ENCODE assay signal across 9 cellular contexts in the genomic region with DNA sequence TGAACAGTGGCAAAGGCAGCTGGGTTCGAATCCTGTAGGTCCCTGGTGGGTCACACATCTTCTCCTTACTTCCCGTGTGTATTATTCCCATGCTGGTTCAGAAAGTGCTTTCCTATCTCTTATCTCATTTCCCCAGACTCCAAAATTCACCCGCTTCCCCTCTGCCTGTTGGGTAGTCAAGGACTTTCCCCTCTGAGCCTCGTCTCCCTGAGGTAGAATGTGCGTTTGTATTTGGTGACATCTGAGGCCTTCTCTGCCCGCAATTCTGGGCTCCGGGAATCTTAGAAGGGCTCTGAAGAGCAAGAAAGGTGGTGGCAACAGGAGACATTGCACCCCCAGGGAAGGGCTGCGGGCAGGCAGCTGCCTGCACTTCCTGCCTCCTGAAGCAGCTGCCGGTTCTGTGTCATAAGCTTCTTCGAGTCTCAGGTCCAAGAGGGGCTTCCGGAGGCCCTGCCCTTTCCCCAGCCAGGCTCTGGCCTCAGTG. TPM values are rescaled to one million over a fixed set of nuclear protein-coding genes. Genes with fewer than 3 reads are reported as not detected.
DNase-seq lines count a peak whose midpoint lies in the region; ATAC-seq and TF ChIP-seq lines count a peak whose summit lies in the region.
"Had no signal": no experiment of that assay in that cellular context is flagged by ENCODE, and none has a peak within 500 bp of the region (broad histone marks: within the 10 kb centered on the region; RNA-seq: fewer than 3 reads in every experiment).

No MANE protein-coding gene starts in this region.

- ATAC-seq in CD8-positive, alpha-beta T cell, result peak; percentile 63
- peak in 1 of 2 donors; percentile 56 for ATAC-seq in natural killer cell treated with Interleukin-12 subunit alpha and Interleukin-12 subunit beta and Interleukin-15 and Interleukin-18, amount 100 ng/mL, for 72 hours
- ATAC-seq in GM18873 (IDR thresholded peaks at IDR 0.05; ENCODE audit: low FRiP score, unreplicated experiment), result no peak

- H3K4me3 ChIP-seq in CD8-positive, alpha-beta T cell (ENCODE audit: low read depth, low read length), result no peak overlapping the region
- H3K4me3 ChIP-seq in Karpas-422 (ENCODE audit: low read length), result no peak overlapping the region
- no peak overlapping the region for H3K4me3 ChIP-seq in adipocyte (ENCODE audit: low read length)

- CTCF ChIA-PET in CD8-positive, alpha-beta T cell (lab: Charles Lee), result interaction anchor here (0.7 to 1.6 kb wide), 3 partner anchors 8 to 17 kb away, joined by 3 to 4 read pairs (median 4); no protein-coding TSS in a partner anchor

- intact Hi-C loops in CD8-positive, alpha-beta T cell (cut with DNase I, micrococcal nuclease), result no loop called here

- H3K36me3 Mint-ChIP-seq in CD8-positive, alpha-beta T cell, result no peaks in the 10 kb centered on the region
- H3K36me3 Mint-ChIP-seq in natural killer cell treated with Interleukin-12 subunit alpha and Interleukin-12 subunit beta and Interleukin-15 and Interleukin-18, amount 100 ng/mL, for 72 hours, result no peaks in the 10 kb centered on the region

- peaks cover 16% of the 10 kb centered on the region for H3K4me1 Mint-ChIP-seq in CD8-positive, alpha-beta T cell (ENCODE audit: low read depth)
- peaks cover 15 to 22% of the 10 kb centered on the region in 2 donors for H3K4me1 Mint-ChIP-seq in natural killer cell treated with Interleukin-12 subunit alpha and Interleukin-12 subunit beta and Interleukin-15 and Interleukin-18, amount 100 ng/mL, for 72 hours (ENCODE audit: low read depth in 2 of 2)

- H3K4me2 ChIP-seq in Karpas-422 (ENCODE audit: low read depth, low read length, poor library complexity, severe bottlenecking), result peak overlapping the region; percentile 20

- H3K27ac Mint-ChIP-seq in CD8-positive, alpha-beta T cell, result peak overlapping the region; percentile 43
- peak overlapping the region; percentile 27 to 79 for H3K27ac Mint-ChIP-seq in natural killer cell treated with Interleukin-12 subunit alpha and Interleukin-12 subunit beta and Interleukin-15 and Interleukin-18, amount 100 ng/mL, for 72 hours

- peak overlapping the region; percentile 49 for H3K4me3 Mint-ChIP-seq in CD8-positive, alpha-beta T cell
- no peak overlapping the region for H3K4me3 Mint-ChIP-seq in natural killer cell treated with Interleukin-12 subunit alpha and Interleukin-12 subunit beta and Interleukin-15 and Interleukin-18, amount 100 ng/mL, for 72 hours

- no peak overlapping the region for H3K27ac ChIP-seq in CD8-positive, alpha-beta T cell (ENCODE audit: low read depth, low read length)
- H3K27ac ChIP-seq in Karpas-422 (ENCODE audit: low read length), result no peak overlapping the region

- peaks cover 17% of the 10 kb centered on the region for H3K4me1 ChIP-seq in CD8-positive, alpha-beta T cell (ENCODE audit: insufficient read depth, low read length)
- H3K4me1 ChIP-seq in Karpas-422 (ENCODE audit: low read length) (peaks cover 39% of the 10 kb centered on the region), adipocyte (ENCODE audit: control insufficient read depth, insufficient read depth, low read length) (peaks cover 47% of the 10 kb centered on the region)

- POLR2A ChIA-PET in CD8-positive, alpha-beta T cell (lab: Charles Lee), result no interaction called here

- no peaks in the 10 kb centered on the region for H3K27me3 ChIP-seq in CD8-positive, alpha-beta T cell (ENCODE audit: insufficient read depth, low read length)
- H3K27me3 ChIP-seq in Karpas-422 (ENCODE audit: low read length) (no peaks in the 10 kb centered on the region), adipocyte (replicated peaks; ENCODE audit: control insufficient read depth, insufficient read depth, low read length) (no peaks in the 10 kb centered on the region)

- peak in 4 of 7 experiments; percentile 14 to 62 (median 36) for DNase-seq in CD8-positive, alpha-beta T cell
- DNase-seq in Karpas-422, result no peak
- no peak for DNase-seq in adipocyte (ENCODE audit: low read depth)
- no peak for DNase-seq in natural killer cell treated with Interleukin-12 subunit alpha and Interleukin-12 subunit beta and Interleukin-15 and Interleukin-18, amount 100 ng/mL, for 72 hours (ENCODE audit: low spot score)
- no peak for DNase-seq in NCI-H226
- no peak for DNase-seq in NCI-H82 treated with DMSO at 0.1 percent for 48 hours (lab: John Stamatoyannopoulos, UW; ENCODE audit: unreplicated experiment)
- DNase-seq in epidermal melanocyte (ENCODE audit: insufficient read length, low spot score), result no peak
- DNase-seq: NCI-H1436 had no signal

- H3K9ac ChIP-seq in Karpas-422 (ENCODE audit: low read length), result no peak overlapping the region; the same call in 1 of the 2 replicates
- peak overlapping the region; percentile 91 for H3K9ac ChIP-seq in adipocyte (ENCODE audit: low read length)

- no peaks in the 10 kb centered on the region for H3K79me2 ChIP-seq in Karpas-422 (ENCODE audit: low read length)

- no peaks in the 10 kb centered on the region for H3K36me3 ChIP-seq in CD8-positive, alpha-beta T cell (ENCODE audit: insufficient read depth, low read length)
- H3K36me3 ChIP-seq in Karpas-422 (ENCODE audit: insufficient read depth, low read length) (no peaks in the 10 kb centered on the region; the same call in 1 of the 2 replicates), adipocyte (ENCODE audit: control insufficient read depth, insufficient read depth, low read length, severe bottlenecking) (peaks cover 53% of the 10 kb centered on the region)

- no peaks in the 10 kb centered on the region for H3K9me3 Mint-ChIP-seq in CD8-positive, alpha-beta T cell
- H3K9me3 Mint-ChIP-seq in natural killer cell treated with Interleukin-12 subunit alpha and Interleukin-12 subunit beta and Interleukin-15 and Interleukin-18, amount 100 ng/mL, for 72 hours, result no peaks in the 10 kb centered on the region

- peaks cover 7% of the 10 kb centered on the region for H3K27me3 Mint-ChIP-seq in CD8-positive, alpha-beta T cell (ENCODE audit: low read depth)
- peaks cover 16 to 17% of the 10 kb centered on the region in 2 donors for H3K27me3 Mint-ChIP-seq in natural killer cell treated with Interleukin-12 subunit alpha and Interleukin-12 subunit beta and Interleukin-15 and Interleukin-18, amount 100 ng/mL, for 72 hours

- no peak for TF ChIP-seq CTCF in CD8-positive, alpha-beta T cell (IDR thresholded peaks at IDR 0.05)

- H4K20me1 ChIP-seq in Karpas-422 (ENCODE audit: insufficient read depth, low read depth, low read length), result peaks cover 7% of the 10 kb centered on the region; the same call in 1 of the 2 replicates

- no peaks in the 10 kb centered on the region for H3K9me2 ChIP-seq in Karpas-422 (replicated peaks; ENCODE audit: insufficient read depth, low read length)

- H2AFZ ChIP-seq in Karpas-422 (ENCODE audit: low read length), result no peak overlapping the region

- H3K9me3 ChIP-seq in CD8-positive, alpha-beta T cell (ENCODE audit: low read length), result no peaks in the 10 kb centered on the region
- H3K9me3 ChIP-seq in Karpas-422 (ENCODE audit: low read length) (no peaks in the 10 kb centered on the region), adipocyte (ENCODE audit: control insufficient read depth, low read length) (no peaks in the 10 kb centered on the region)

RNA-seq across cellular contexts. Expression of a gene that starts 5.9 kb away (rescaled TPM):
- total RNA-seq in CD8-positive, alpha-beta T cell, result under 1 TPM; 0.31 to 0.68 TPM
- total RNA-seq in Karpas-422 (2014; rRNA removed; shearing (Covaris generic); ENCODE audit: low replicate concordance), result 43.5 and 58.4 TPM in 2 replicates
- under 1 TPM in 1 of 2 donors, not detected in 1; 0.08 TPM for total RNA-seq in natural killer cell treated with Interleukin-12 subunit alpha and Interleukin-12 subunit beta and Interleukin-15 and Interleukin-18, amount 100 ng/mL, for 72 hours

Comparison
In these comparisons a context has a peak if more than half of its experiments do, and no peak if none do; other contexts are left out.
1. DNase-seq: peak in CD8-positive, alpha-beta T cell (4 of 7); none in Karpas-422 (single experiment), adipocyte (single experiment), natural killer cell treated with Interleukin-12 subunit alpha and Interleukin-12 subunit beta and Interleukin-15 and Interleukin-18, amount 100 ng/mL, for 72 hours (single experiment), NCI-H226 (single experiment), NCI-H82 treated with DMSO at 0.1 percent for 48 hours (single experiment) and epidermal melanocyte (single experiment).
2. RNA of a gene that starts 5.9 kb away (total RNA-seq): 43.5 to 58.4 TPM in Karpas-422; 0.31 to 0.68 TPM in CD8-positive, alpha-beta T cell and 0.08 TPM in natural killer cell treated with Interleukin-12 subunit alpha and Interleukin-12 subunit beta and Interleukin-15 and Interleukin-18, amount 100 ng/mL, for 72 hours; every median in the first group is over 10 times any median in the second.